20 cellular contexts compared by ENCODE assay signal in the genomic region with DNA sequence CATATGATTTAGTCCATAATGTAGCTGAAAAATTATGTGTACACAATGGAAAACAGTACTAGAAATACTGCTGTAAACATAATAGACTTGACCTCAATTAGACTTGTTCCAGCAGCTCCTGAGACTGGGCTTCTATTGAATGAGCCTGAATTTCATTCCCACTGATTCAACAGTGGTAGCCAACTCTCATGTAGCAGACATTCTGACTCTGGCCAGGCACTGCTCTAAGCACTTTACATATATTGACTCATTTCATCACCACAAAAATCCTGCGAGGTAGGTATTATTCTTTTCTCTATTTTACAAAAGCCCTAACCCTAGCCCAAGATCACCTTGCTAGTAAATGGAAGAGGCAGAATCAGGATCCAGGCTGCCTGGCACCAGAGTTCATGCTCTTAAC. TPM values are rescaled to one million over a fixed set of nuclear protein-coding genes. Genes with fewer than 3 reads are reported as not detected.
"Had no signal": no experiment of that assay in that cellular context is flagged by ENCODE, and none has a peak within 500 bp of the region (broad histone marks: within the 10 kb centered on the region; RNA-seq: fewer than 3 reads in every experiment).

No MANE protein-coding gene starts in this region.

- H3K27me3 Mint-ChIP-seq: activated naive CD4-positive, alpha-beta T cell treated with anti-CD3 and anti-CD28 coated beads, Interleukin-2, amount 50 U/mL, for 24 hours had no signal

- H3K27ac Mint-ChIP-seq: activated naive CD4-positive, alpha-beta T cell treated with anti-CD3 and anti-CD28 coated beads, Interleukin-2, amount 50 U/mL, for 24 hours; natural killer cell treated with Interleukin-12 subunit alpha and Interleukin-12 subunit beta and Interleukin-15 and Interleukin-18, amount 100 ng/mL, for 72 hours had no signal

- ATAC-seq: natural killer cell treated with Interleukin-12 subunit alpha and Interleukin-12 subunit beta and Interleukin-15 and Interleukin-18, amount 100 ng/mL, for 72 hours had no signal

- H3K4me3 Mint-ChIP-seq: activated naive CD4-positive, alpha-beta T cell treated with anti-CD3 and anti-CD28 coated beads, Interleukin-2, amount 50 U/mL, for 24 hours; natural killer cell treated with Interleukin-12 subunit alpha and Interleukin-12 subunit beta and Interleukin-15 and Interleukin-18, amount 100 ng/mL, for 72 hours had no signal

- H3K36me3 Mint-ChIP-seq: activated naive CD4-positive, alpha-beta T cell treated with anti-CD3 and anti-CD28 coated beads, Interleukin-2, amount 50 U/mL, for 24 hours; natural killer cell treated with Interleukin-12 subunit alpha and Interleukin-12 subunit beta and Interleukin-15 and Interleukin-18, amount 100 ng/mL, for 72 hours had no signal

- DNase-seq: activated CD4-positive, alpha-beta T cell treated with anti-CD3 and anti-CD28 coated beads for 1 hour; activated CD4-positive, alpha-beta T cell treated with anti-CD3 and anti-CD28 coated beads, Interleukin-2, amount 50 U/mL, for 4 hours; activated effector memory CD4-positive, alpha-beta T cell treated with Interleukin-2 at 50 U/mL for 16 hours; adrenal gland; central memory CD4-positive, alpha-beta T cell; colonic mucosa; esophagus squamous epithelium; hippocampal formation; kidney; left ventricle myocardium inferior; mesendoderm; nucleus accumbens; stimulated activated CD4-positive, alpha-beta T cell treated with anti-CD3 and anti-CD28 coated beads, Interleukin-15, amount 100 ng/mL, for 24 hours; stimulated activated CD4-positive, alpha-beta T cell treated with anti-CD3 and anti-CD28 coated beads, Interleukin-4, amount 100 ng/mL, for 24 hours; stimulated activated naive CD4-positive, alpha-beta T cell treated with Interleukin-2 at 50 U/mL for 16 hours; substantia nigra; transverse colon had no signal

- H3K9me3 Mint-ChIP-seq: activated naive CD4-positive, alpha-beta T cell treated with anti-CD3 and anti-CD28 coated beads, Interleukin-2, amount 50 U/mL, for 24 hours; natural killer cell treated with Interleukin-12 subunit alpha and Interleukin-12 subunit beta and Interleukin-15 and Interleukin-18, amount 100 ng/mL, for 72 hours had no signal

RNA-seq across cellular contexts. Expression of a gene that starts 57.7 kb away (rescaled TPM):
- total RNA-seq: left ventricle myocardium inferior, skeletal muscle tissue had no signal
